Comparison of ENCODE assay signal across 18 cellular contexts in the genomic region with DNA sequence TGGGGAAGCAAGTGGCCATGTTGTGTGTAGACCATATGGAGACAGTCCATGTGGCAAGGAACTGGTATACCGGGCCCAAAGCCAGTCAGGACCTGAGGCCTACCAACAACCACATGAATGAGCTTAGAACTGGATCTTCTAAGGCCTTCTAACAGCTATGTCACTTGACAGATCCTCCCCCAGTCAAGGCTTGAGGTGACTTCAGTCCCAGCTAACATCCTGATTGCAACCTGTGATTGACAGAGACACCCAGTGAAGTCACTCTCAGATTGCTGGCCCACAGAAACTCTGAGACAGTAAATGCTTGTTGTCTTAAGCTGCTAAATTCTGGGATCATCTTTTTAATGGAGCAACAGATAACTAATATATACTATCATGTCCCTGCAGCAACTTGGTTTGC. TPM values are rescaled to one million over a fixed set of nuclear protein-coding genes. Genes with fewer than 3 reads are reported as not detected.
DNase-seq lines count a peak whose midpoint lies in the region; ATAC-seq, FAIRE-seq and TF ChIP-seq lines count a peak whose summit lies in the region.
"Had no signal": no experiment of that assay in that cellular context is flagged by ENCODE, and none has a peak within 500 bp of the region (broad histone marks: within the 10 kb centered on the region; RNA-seq: fewer than 3 reads in every experiment).

No MANE protein-coding gene starts in this region.

- H2AFZ ChIP-seq in osteoblast (ENCODE audit: low read length), result no peak overlapping the region

- H3K4me1 ChIP-seq in upper lobe of right lung, result no peaks in the 10 kb centered on the region
- H3K4me1 ChIP-seq in osteoblast (ENCODE audit: insufficient read depth, low read length), result no peaks in the 10 kb centered on the region
- no peaks in the 10 kb centered on the region for H3K4me1 ChIP-seq in testis
- H3K4me1 ChIP-seq: suprapubic skin had no signal

- no peak overlapping the region for H3K27ac Mint-ChIP-seq in activated CD4-positive, alpha-beta T cell treated with anti-CD3 and anti-CD28 coated beads for 36 hours

- H3K4me3 ChIP-seq in upper lobe of right lung (no peak overlapping the region), osteoblast (ENCODE audit: insufficient read depth, low read length) (no peak overlapping the region), testis (no peak overlapping the region)
- H3K4me3 ChIP-seq: suprapubic skin had no signal

- intact Hi-C loops in activated CD4-positive, alpha-beta T cell treated with anti-CD3 and anti-CD28 coated beads for 36 hours (cut with DNase I, micrococcal nuclease), result no loop called here
- intact Hi-C loops in upper lobe of right lung (cut with DNase I), result no loop called here
- intact Hi-C loops in testis (cut with DNase I; ENCODE audit: low total_unique reads), result no loop called here

- no peaks in the 10 kb centered on the region for H3K27me3 ChIP-seq in upper lobe of right lung
- H3K27me3 ChIP-seq in osteoblast (ENCODE audit: insufficient read depth, low read length), result no peaks in the 10 kb centered on the region
- no peaks in the 10 kb centered on the region for H3K27me3 ChIP-seq in testis
- H3K27me3 ChIP-seq: suprapubic skin had no signal

- H3K36me3 ChIP-seq in upper lobe of right lung, result peaks cover 33% of the 10 kb centered on the region
- H3K36me3 ChIP-seq in osteoblast (ENCODE audit: insufficient read depth, low read length), result peaks cover 32% of the 10 kb centered on the region
- H3K36me3 ChIP-seq in testis (ENCODE audit: low read depth, missing control alignments), result no peaks in the 10 kb centered on the region

- H3K9me3 ChIP-seq in upper lobe of right lung (no peaks in the 10 kb centered on the region), osteoblast (ENCODE audit: low read depth, low read length) (no peaks in the 10 kb centered on the region), testis (no peaks in the 10 kb centered on the region)
- H3K9me3 ChIP-seq: suprapubic skin had no signal

- DNase-seq in activated CD4-positive, alpha-beta T cell treated with anti-CD3 and anti-CD28 coated beads for 36 hours, result no peak
- no peak for DNase-seq in activated CD4-positive, alpha-beta T cell treated with anti-CD3 and anti-CD28 coated beads for 48 hours
- DNase-seq in upper lobe of right lung (no peak), osteoblast (ENCODE audit: insufficient read length, low spot score, missing footprints) (no peak), HTR-8/SVneo (ENCODE audit: insufficient read length, low spot score) (no peak), testis (no peak)
- DNase-seq: activated CD8-positive, alpha-beta memory T cell treated with anti-CD3 and anti-CD28 coated beads, Interleukin-2, amount 50 U/mL, for 48 hours; aorta; effector CD4-positive, alpha-beta T cell; NCI-H1436; NCI-H82; SIG-M5 had no signal

- CTCF ChIA-PET in activated CD4-positive, alpha-beta T cell treated with anti-CD3 and anti-CD28 coated beads for 36 hours (lab: Charles Lee), result interaction anchor here (0.5 to 2.7 kb wide), 4 partner anchors 10 to 134 kb away, joined by 3 to 9 read pairs (median 6); no protein-coding TSS in a partner anchor

- FAIRE-seq in HTR-8/SVneo (lab: Jason Lieb, UNC), result no peak

- peaks cover 9% of the 10 kb centered on the region for H3K79me2 ChIP-seq in osteoblast (ENCODE audit: insufficient read depth, low read length)

- peaks cover 5% of the 10 kb centered on the region for H3K4me1 Mint-ChIP-seq in activated CD4-positive, alpha-beta T cell treated with anti-CD3 and anti-CD28 coated beads for 36 hours

- H4K20me1 ChIP-seq in osteoblast (ENCODE audit: insufficient read depth, low read length), result no peaks in the 10 kb centered on the region

- no peaks in the 10 kb centered on the region for H3K27me3 Mint-ChIP-seq in activated CD4-positive, alpha-beta T cell treated with anti-CD3 and anti-CD28 coated beads for 36 hours

- no peak for TF ChIP-seq CTCF in upper lobe of right lung (IDR thresholded peaks at IDR 0.05)
- no peak for TF ChIP-seq CTCF in osteoblast (IDR thresholded peaks at IDR 0.05; ENCODE audit: extremely low read depth, low read depth, low read length)
- no peak for TF ChIP-seq CTCF in testis (IDR thresholded peaks at IDR 0.05)

- H3K27ac ChIP-seq in upper lobe of right lung (no peak overlapping the region), osteoblast (ENCODE audit: low read depth, low read length) (no peak overlapping the region), testis (no peak overlapping the region)
- H3K27ac ChIP-seq: 22Rv1, suprapubic skin had no signal

- ATAC-seq in activated CD4-positive, alpha-beta T cell treated with anti-CD3 and anti-CD28 coated beads for 36 hours, result peak; percentile 51
- ATAC-seq in GM21576 (IDR thresholded peaks at IDR 0.05; ENCODE audit: unreplicated experiment) (peak; percentile 78), HG03108 (IDR thresholded peaks at IDR 0.05; ENCODE audit: unreplicated experiment) (peak; percentile 41), upper lobe of right lung (peak; percentile 20)
- ATAC-seq: HCT116, sciatic nerve had no signal

- H3K9me3 Mint-ChIP-seq in activated CD4-positive, alpha-beta T cell treated with anti-CD3 and anti-CD28 coated beads for 36 hours (ENCODE audit: low read depth), result no peaks in the 10 kb centered on the region

- TF ChIP-seq POLR2A in testis (IDR thresholded peaks at IDR 0.05), result no peak

- POLR2A ChIA-PET in activated CD4-positive, alpha-beta T cell treated with anti-CD3 and anti-CD28 coated beads for 36 hours (lab: Charles Lee), result no interaction called here

- WGBS in testis, 2 donors, result 89 to 92% methylated on average over 1 of the region's 1 CpG

- H3K4me3 Mint-ChIP-seq in activated CD4-positive, alpha-beta T cell treated with anti-CD3 and anti-CD28 coated beads for 36 hours, result no peak overlapping the region

- H3K4me2 ChIP-seq in osteoblast (ENCODE audit: insufficient read depth, low read length), result no peak overlapping the region

- H3K36me3 Mint-ChIP-seq in activated CD4-positive, alpha-beta T cell treated with anti-CD3 and anti-CD28 coated beads for 36 hours (ENCODE audit: low read depth), result peaks cover 26% of the 10 kb centered on the region

RNA-seq across cellular contexts. Expression of a gene that starts 32.9 kb away (rescaled TPM):
- total RNA-seq in activated CD4-positive, alpha-beta T cell treated with anti-CD3 and anti-CD28 coated beads for 36 hours, result 10 to 100 TPM; 35.6 to 36.0 TPM
- total RNA-seq in upper lobe of right lung, result 33.4 TPM
- total RNA-seq in osteoblast, result 44.5 and 50.3 TPM in 2 replicates
- 10 to 100 TPM; 56.4 to 93.1 TPM for total RNA-seq in testis
- polyA plus RNA-seq in testis (ENCODE audit: insufficient read depth, low read depth, low replicate concordance), result 33.9 TPM

Comparison
In these comparisons a context has a peak if more than half of its experiments do, and no peak if none do; other contexts are left out.
1. ATAC-seq: peak in every context shown above with its lines; median percentile 78 in GM21576; 51 in activated CD4-positive, alpha-beta T cell treated with anti-CD3 and anti-CD28 coated beads for 36 hours; 41 in HG03108; 20 in upper lobe of right lung.